Comparison of ENCODE assay signal across 8 cellular contexts in the genomic region with DNA sequence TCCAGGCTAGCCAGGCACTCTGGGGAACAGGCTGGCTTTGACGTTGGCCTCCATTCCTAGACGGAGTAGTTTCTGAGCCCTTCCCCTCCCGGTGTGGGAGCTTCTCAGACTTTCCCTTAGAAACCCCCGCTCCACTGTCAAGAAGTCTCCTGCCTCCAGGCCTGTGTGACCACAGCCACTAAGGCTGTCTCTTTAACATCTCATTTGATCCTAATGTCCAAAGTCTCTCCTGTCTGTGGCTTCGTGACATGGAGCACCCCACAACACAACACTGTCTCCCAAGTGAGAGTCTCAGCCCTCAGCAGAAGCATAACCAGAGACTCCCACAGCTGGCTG. TPM values are rescaled to one million over a fixed set of nuclear protein-coding genes. Genes with fewer than 3 reads are reported as not detected.
DNase-seq lines count a peak whose midpoint lies in the region; TF ChIP-seq lines count a peak whose summit lies in the region.

No MANE protein-coding gene starts in this region.

- H3K4me3 ChIP-seq in SU-DHL-6 (ENCODE audit: insufficient read depth, low read length, poor library complexity, severe bottlenecking): no peak overlapping the region
- H3K4me3 ChIP-seq in thyroid gland (replicated peaks in 1 of 3): peak overlapping the region in 1 of 3 donors; percentile 5

- TF ChIP-seq CTCF in SU-DHL-6 (IDR thresholded peaks at IDR 0.05; ENCODE audit: insufficient read depth, low read length, poor library complexity, severe bottlenecking) (no peak), thyroid gland (IDR thresholded peaks at IDR 0.05) (no peak)

- no peaks in the 10 kb centered on the region; the same call in 1 of the 2 replicates for H3K79me2 ChIP-seq in SU-DHL-6 (ENCODE audit: insufficient read depth, low read length)

- TF ChIP-seq POLR2A in thyroid gland (IDR thresholded peaks at IDR 0.05): no peak

- H3F3A ChIP-seq in SU-DHL-6 (ENCODE audit: insufficient read depth): no peaks in the 10 kb centered on the region

- no peaks in the 10 kb centered on the region for H3K27me3 ChIP-seq in SU-DHL-6 (ENCODE audit: low read length)
- H3K27me3 ChIP-seq in thyroid gland: no peaks in the 10 kb centered on the region

- no peaks in the 10 kb centered on the region for H3K36me3 ChIP-seq in SU-DHL-6 (ENCODE audit: low read length)
- H3K36me3 ChIP-seq in thyroid gland: peaks cover 42% of the 10 kb centered on the region in 2 donors

- peaks cover 100% of the 10 kb centered on the region for H3K36me3 Mint-ChIP-seq in activated T-cell treated with anti-CD3 and anti-CD28 coated beads, Interleukin-2, amount 50 U/mL, for 24 hours (ENCODE audit: low read depth)
- H3K36me3 Mint-ChIP-seq in immature natural killer cell: peaks cover 13 to 34% (median 21%) of the 10 kb centered on the region in 3 donors

- no peaks in the 10 kb centered on the region for H3K27me3 Mint-ChIP-seq in activated T-cell treated with anti-CD3 and anti-CD28 coated beads, Interleukin-2, amount 50 U/mL, for 24 hours
- H3K27me3 Mint-ChIP-seq in immature natural killer cell (ENCODE audit: low read depth in 3 of 3): peaks cover 54 to 90% (median 61%) of the 10 kb centered on the region in 3 donors

- H3K4me1 ChIP-seq in thyroid gland: peaks cover 66 to 67% of the 10 kb centered on the region in 2 donors

- peaks cover 86% of the 10 kb centered on the region for H3K4me1 Mint-ChIP-seq in activated T-cell treated with anti-CD3 and anti-CD28 coated beads, Interleukin-2, amount 50 U/mL, for 24 hours (ENCODE audit: low read depth)
- H3K4me1 Mint-ChIP-seq in immature natural killer cell: peaks cover 70 to 74% of the 10 kb centered on the region in 2 donors

- no peak for DNase-seq in activated T-cell treated with anti-CD3 and anti-CD28 coated beads, Interleukin-2, amount 50 U/mL, for 24 hours
- no peak for DNase-seq in activated T-cell treated with anti-CD3 and anti-CD28 coated beads, Interleukin-2, amount 50 U/mL, for 1 hour
- no peak for DNase-seq in immature natural killer cell
- no peak for DNase-seq in thyroid gland
- DNase-seq in GM19238 (ENCODE audit: insufficient read length, low spot score): no peak
- no peak for DNase-seq in stimulated activated naive CD4-positive, alpha-beta T cell treated with Interleukin-2 at 50 U/mL for 16 hours (lab: John Stamatoyannopoulos, UW)
- DNase-seq in HT-29 (ENCODE audit: low spot score): no peak

- no peaks in the 10 kb centered on the region for H4K20me1 ChIP-seq in SU-DHL-6 (ENCODE audit: low read depth, low read length)

- H3K4me3 Mint-ChIP-seq in activated T-cell treated with anti-CD3 and anti-CD28 coated beads, Interleukin-2, amount 50 U/mL, for 24 hours: peak overlapping the region; percentile 90
- H3K4me3 Mint-ChIP-seq in immature natural killer cell: peak overlapping the region; percentile 71 to 87 (median 77)

- peak overlapping the region; percentile 99 for H3K27ac Mint-ChIP-seq in activated T-cell treated with anti-CD3 and anti-CD28 coated beads, Interleukin-2, amount 50 U/mL, for 24 hours
- peak overlapping the region; percentile 86 to 98 (median 96) for H3K27ac Mint-ChIP-seq in immature natural killer cell

- no peak overlapping the region for H3K27ac ChIP-seq in SU-DHL-6 (ENCODE audit: low read depth, low read length)
- H3K27ac ChIP-seq in thyroid gland: peak overlapping the region; percentile 60 to 100 (median 99)

- H3K4me2 ChIP-seq in SU-DHL-6 (ENCODE audit: low read depth, low read length, poor library complexity, severe bottlenecking): peak overlapping the region; percentile 32

- no peak overlapping the region; the same call in 1 of the 2 replicates for H3K9ac ChIP-seq in SU-DHL-6 (ENCODE audit: low read length)

- WGBS in thyroid gland, 2 donors: 23% methylated on average over 4 to 5 of the region's 5 CpGs

- no peak overlapping the region for H2AFZ ChIP-seq in SU-DHL-6 (ENCODE audit: low read depth, low read length, severe bottlenecking)

- H3K9me2 ChIP-seq in SU-DHL-6 (replicated peaks; ENCODE audit: insufficient read depth, low read length): no peaks in the 10 kb centered on the region

- intact Hi-C loops in thyroid gland (cut with DNase I): no loop called here

- H3K9me3 ChIP-seq in SU-DHL-6 (ENCODE audit: insufficient read depth, low read length) (no peaks in the 10 kb centered on the region), thyroid gland (no peaks in the 10 kb centered on the region)

- no peaks in the 10 kb centered on the region for H3K9me3 Mint-ChIP-seq in activated T-cell treated with anti-CD3 and anti-CD28 coated beads, Interleukin-2, amount 50 U/mL, for 24 hours
- H3K9me3 Mint-ChIP-seq in immature natural killer cell: no peaks in the 10 kb centered on the region

RNA-seq across cellular contexts. Expression of a gene that starts 6.0 kb away (rescaled TPM):
- polyA plus RNA-seq in immature natural killer cell: 10 to 100 TPM; 42.1 to 46.6 (median 43.4) TPM
- 10 to 100 TPM; 33.5 to 81.0 (median 36.7) TPM for total RNA-seq in thyroid gland
- total RNA-seq in HT-29 (2014; rRNA removed; shearing (Covaris generic)): 53.6 and 55.3 TPM in 2 replicates

RNA-seq across cellular contexts. Expression of a gene that starts 39.9 kb away (rescaled TPM):
- polyA plus RNA-seq in immature natural killer cell: under 1 TPM in 2 of 3 donors, not detected in 1; 0.39 to 0.45 TPM
- 10 to 100 TPM in 3 of 4 donors, 1 to 10 TPM in 1; 8.9 to 17.8 (median 11.7) TPM for total RNA-seq in thyroid gland
- total RNA-seq in HT-29 (2014; rRNA removed; shearing (Covaris generic)): 1.6 and 2.1 TPM in 2 replicates

RNA-seq across cellular contexts. Expression of a gene that starts 39.9 kb away (rescaled TPM):
- polyA plus RNA-seq in immature natural killer cell: 1 to 10 TPM; 5.3 to 7.8 (median 5.4) TPM
- 100 to 1,000 TPM in 2 of 4 donors, 10 to 100 TPM in 2; 64.6 to 105 (median 101) TPM for total RNA-seq in thyroid gland
- total RNA-seq in HT-29 (2014; rRNA removed; shearing (Covaris generic)): 66.5 and 67.1 TPM in 2 replicates

RNA-seq across cellular contexts. Expression of a gene that starts 45.1 kb away (rescaled TPM):
- polyA plus RNA-seq in immature natural killer cell: under 1 TPM in 2 of 3 donors, not detected in 1; 0.03 to 0.27 TPM
- total RNA-seq in thyroid gland: not detected
- not detected in 2 replicates for total RNA-seq in HT-29 (2014; rRNA removed; shearing (Covaris generic))
